ENCODE assay signal across 1 cellular context in genomic region chr3:145721815-145722214, GRCh38.
TF ChIP-seq lines count a peak whose summit lies in the region.

No MANE protein-coding gene starts in this region.

TF ChIP-seq in GM12891, 5 proteins besides CTCF, POLR2A, EP300 and RAD21:
- TF ChIP-seq POU2F2 (IDR thresholded peaks at IDR 0.05; ENCODE audit: low read depth, low read length): no peak
- TF ChIP-seq TAF1 (IDR thresholded peaks at IDR 0.05; ENCODE audit: low read depth, low read length): no peak
- TF ChIP-seq POLR2AphosphoS5 (IDR thresholded peaks at IDR 0.05; ENCODE audit: low read depth, low read length): no peak
- TF ChIP-seq SPI1 (IDR thresholded peaks at IDR 0.05; ENCODE audit: low read depth, low read length): no peak
- TF ChIP-seq PAX5 (IDR thresholded peaks at IDR 0.05; ENCODE audit: insufficient read depth, low read length, severe bottlenecking): no peak
TF ChIP-seq in GM12891: peak in this region for 0.
